Comparison of ENCODE assay signal across 8 cellular contexts in genomic region chr16:30924086-30924714, GRCh38. TPM values are rescaled to one million over a fixed set of nuclear protein-coding genes. Genes with fewer than 3 reads are reported as not detected.
DNase-seq lines count a peak whose midpoint lies in the region; ATAC-seq and TF ChIP-seq lines count a peak whose summit lies in the region.

No MANE protein-coding gene starts in this region.

- TF ChIP-seq EP300 in sigmoid colon (IDR thresholded peaks at IDR 0.05): no peak

- H3K27ac ChIP-seq in VCaP: peak overlapping the region; percentile 89; the same call in 1 of the 2 replicates
- H3K27ac ChIP-seq in sigmoid colon: peak overlapping the region; percentile 87 to 95 (median 92)

- intact Hi-C loops in sigmoid colon (cut with DNase I): loop anchor here (2.0 to 10.0 kb wide), 2 partner anchors 25 to 269 kb away; partner anchors contain the start of genes FBRS, ORAI3 and PRR14

- no peaks in the 10 kb centered on the region for H3K9me3 ChIP-seq in sigmoid colon

- TF ChIP-seq POLR2A in sigmoid colon (IDR thresholded peaks at IDR 0.05): no peak

- DNase-seq in DMS53 (lab: John Stamatoyannopoulos, UW): peak; percentile 37
- no peak for DNase-seq in DMS53 treated with DMSO at 0.1 percent for 48 hours (lab: John Stamatoyannopoulos, UW; ENCODE audit: unreplicated experiment)
- DNase-seq in foreskin fibroblast: no peak
- no peak for DNase-seq in sigmoid colon
- no peak for DNase-seq in DMS114 treated with DMSO at 0.1 percent for 48 hours (lab: John Stamatoyannopoulos, UW; ENCODE audit: unreplicated experiment)

- ATAC-seq in GM21381 (IDR thresholded peaks at IDR 0.05; ENCODE audit: unreplicated experiment) (no peak), HG02763 (IDR thresholded peaks at IDR 0.05; ENCODE audit: unreplicated experiment) (no peak)

- H3K4me3 ChIP-seq in foreskin fibroblast (ENCODE audit: low read depth in 1 of 2, low read length in 2 of 2) (peak overlapping the region; percentile 72 to 93), sigmoid colon (peak overlapping the region; percentile 69 to 90 (median 80))

- H3K27me3 ChIP-seq in sigmoid colon: no peaks in the 10 kb centered on the region

- peaks cover 0 to 40% (median 37%) of the 10 kb centered on the region in 4 donors for H3K4me1 ChIP-seq in sigmoid colon

- whole genome bisulfite sequencing in sigmoid colon, 2 donors: 1 to 2% methylated on average over 50 of the region's 50 CpGs

- TF ChIP-seq CTCF in VCaP (conservative IDR thresholded peaks at IDR 0.05) (no peak), foreskin fibroblast (IDR thresholded peaks at IDR 0.05; ENCODE audit: low read depth, low read length) (no peak), sigmoid colon (IDR thresholded peaks at IDR 0.05) (no peak)

- peaks cover 0 to 8% (median 0%) of the 10 kb centered on the region in 4 donors for H3K36me3 ChIP-seq in sigmoid colon

RNA-seq across cellular contexts. Expression of gene FBXL19, which starts 0.8 kb away (rescaled TPM):
- 10 to 100 TPM in 3 of 4 donors, 1 to 10 TPM in 1; 7.9 to 18.3 (median 13.0) TPM for total RNA-seq in sigmoid colon
- polyA plus RNA-seq in sigmoid colon: 10 to 100 TPM in 1 of 3 donors, 1 to 10 TPM in 2; 3.0 to 32.7 (median 8.3) TPM

RNA-seq across cellular contexts. Expression of gene ORAI3, which starts 24.7 kb away (rescaled TPM):
- 10 to 100 TPM; 33.3 to 43.3 (median 40.5) TPM for total RNA-seq in sigmoid colon
- polyA plus RNA-seq in sigmoid colon: 10 to 100 TPM in 2 of 3 donors, 1 to 10 TPM in 1; 8.6 to 16.1 (median 15.6) TPM

RNA-seq across cellular contexts. Expression of gene CTF1, which starts 27.8 kb away (rescaled TPM):
- 1 to 10 TPM; 2.3 to 6.9 (median 4.9) TPM for total RNA-seq in sigmoid colon
- polyA plus RNA-seq in sigmoid colon: 1 to 10 TPM in 2 of 3 donors, under 1 TPM in 1; 0.46 to 3.6 (median 1.5) TPM

RNA-seq across cellular contexts. Expression of gene BCL7C, which starts 30.3 kb away (rescaled TPM):
- 10 to 100 TPM; 45.7 to 63.1 (median 55.2) TPM for total RNA-seq in sigmoid colon
- 10 to 100 TPM; 27.9 to 42.0 (median 30.7) TPM for polyA plus RNA-seq in sigmoid colon

RNA-seq across cellular contexts. Expression of gene SETD1A, which starts 33.4 kb away (rescaled TPM):
- total RNA-seq in sigmoid colon: 10 to 100 TPM in 1 of 4 donors, 1 to 10 TPM in 3; 5.0 to 16.0 (median 7.1) TPM
- 10 to 100 TPM in 1 of 3 donors, 1 to 10 TPM in 2; 2.4 to 13.1 (median 3.2) TPM for polyA plus RNA-seq in sigmoid colon
